Comparison of ENCODE assay signal across 4 cellular contexts in genomic region chr2:4988444-4988843, GRCh38.
DNase-seq lines count a peak whose midpoint lies in the region; ATAC-seq, FAIRE-seq and TF ChIP-seq lines count a peak whose summit lies in the region.
"Not testable (repeated sequence)": the region's sequence is repeated elsewhere in the genome, so short reads cannot be mapped to it uniquely, and the experiment has no call there.

No MANE protein-coding gene starts in this region.

- WGBS in HepG2 (ENCODE audit: low lambda C conversion rate): 3% methylated on average over 5 of the region's 5 CpGs
- WGBS in right lobe of liver (ENCODE audit: insufficient coverage, low coverage, low lambda C conversion rate, missing lambda C conversion rate): 41% methylated on average over 5 of the region's 5 CpGs

- TF ChIP-seq CTCF in HepG2 (CRISPR knock-in tag; IDR thresholded peaks at IDR 0.05); right lobe of liver (IDR thresholded peaks at IDR 0.05): not testable (repeated sequence)

- H3K4me1 ChIP-seq in HepG2 (ENCODE audit: insufficient read depth, low read length); right lobe of liver: not testable (repeated sequence)

- intact Hi-C loops in HepG2 (cut with micrococcal nuclease; ENCODE audit: unreplicated experiment); right lobe of liver (cut with DNase I): not testable (repeated sequence)

- not testable (repeated sequence) for H3K36me3 ChIP-seq in HepG2 (replicated peaks in 1 of 2; ENCODE audit: control insufficient read depth in 1 of 2, insufficient read depth in 2 of 2, low read length in 2 of 2); right lobe of liver

- H3K9ac ChIP-seq in HepG2 (ENCODE audit: insufficient read depth, low read depth, low read length): not testable (repeated sequence)

- in situ Hi-C loops in HepG2 (cut with HindIII; ENCODE audit: extremely low pct_ligation_motif_present, low pct_unique_long_range_greater_than_20kb): not testable (repeated sequence)

- not testable (repeated sequence) for TF ChIP-seq EP300 in HepG2 (IDR thresholded peaks at IDR 0.05; ENCODE audit: low read depth in 2 of 2, low read length in 2 of 2); HepG2 (CRISPR knock-in tag; IDR thresholded peaks at IDR 0.05; ENCODE audit: borderline replicate concordance)

- not testable (repeated sequence) for H4K20me1 ChIP-seq in HepG2 (ENCODE audit: insufficient read depth, low read length)

- H3K9me3 ChIP-seq in HepG2 (ENCODE audit: low read length); right lobe of liver: not testable (repeated sequence)

- BruUV-seq in HepG2 (replicated peaks; lab: Mats Ljungman, UMichigan): not testable (repeated sequence)

- TF ChIP-seq POLR2A in HepG2 (IDR thresholded peaks at IDR 0.05; ENCODE audit: insufficient read depth in 1 of 2, low read depth in 2 of 2, low read length in 2 of 2); right lobe of liver (IDR thresholded peaks at IDR 0.05): not testable (repeated sequence)

- not testable (repeated sequence) for FAIRE-seq in HepG2 (lab: Jason Lieb, UNC)

- not testable (repeated sequence) for H3K4me2 ChIP-seq in HepG2 (ENCODE audit: low read depth, low read length)

- POLR2A ChIA-PET in HepG2 (lab: Yijun Ruan, JAX): not testable (repeated sequence)

- CTCF ChIA-PET in HepG2 (lab: Yijun Ruan, JAX; ENCODE audit: low intra/inter-chr PET ratio, low total read pairs): not testable (repeated sequence)

- H2AFZ ChIP-seq in HepG2 (ENCODE audit: low read length): not testable (repeated sequence)

- peak; percentile 74 for ATAC-seq in left lobe of liver
- ATAC-seq in HepG2: peak; percentile 57
- peak; percentile 44 to 75 (median 64) for ATAC-seq in right lobe of liver

- H3K27ac ChIP-seq in HepG2 (ENCODE audit: extremely low read length, insufficient read depth, low read length); right lobe of liver: not testable (repeated sequence)

- not testable (repeated sequence) for H3K79me2 ChIP-seq in HepG2 (ENCODE audit: insufficient read depth, low read length)

- peak; percentile 47 for DNase-seq in DMS53 (lab: John Stamatoyannopoulos, UW)
- DNase-seq in left lobe of liver (ENCODE audit: low spot score); HepG2 (ENCODE audit: low spot score); right lobe of liver: not testable (repeated sequence)

- TF ChIP-seq RAD21 in HepG2 (CRISPR knock-in tag; IDR thresholded peaks at IDR 0.05): not testable (repeated sequence)

- not testable (repeated sequence) for H3K27me3 ChIP-seq in HepG2 (ENCODE audit: control insufficient read depth in 1 of 2, insufficient read depth in 2 of 2, low read length in 2 of 2); right lobe of liver

- H3K4me3 ChIP-seq in HepG2 (replicated peaks in 1 of 3; ENCODE audit: insufficient read depth in 1 of 3, low read depth in 2 of 3, low read length in 3 of 3); right lobe of liver: not testable (repeated sequence)
